Comparison of ENCODE assay signal across 8 cellular contexts in the genomic region with DNA sequence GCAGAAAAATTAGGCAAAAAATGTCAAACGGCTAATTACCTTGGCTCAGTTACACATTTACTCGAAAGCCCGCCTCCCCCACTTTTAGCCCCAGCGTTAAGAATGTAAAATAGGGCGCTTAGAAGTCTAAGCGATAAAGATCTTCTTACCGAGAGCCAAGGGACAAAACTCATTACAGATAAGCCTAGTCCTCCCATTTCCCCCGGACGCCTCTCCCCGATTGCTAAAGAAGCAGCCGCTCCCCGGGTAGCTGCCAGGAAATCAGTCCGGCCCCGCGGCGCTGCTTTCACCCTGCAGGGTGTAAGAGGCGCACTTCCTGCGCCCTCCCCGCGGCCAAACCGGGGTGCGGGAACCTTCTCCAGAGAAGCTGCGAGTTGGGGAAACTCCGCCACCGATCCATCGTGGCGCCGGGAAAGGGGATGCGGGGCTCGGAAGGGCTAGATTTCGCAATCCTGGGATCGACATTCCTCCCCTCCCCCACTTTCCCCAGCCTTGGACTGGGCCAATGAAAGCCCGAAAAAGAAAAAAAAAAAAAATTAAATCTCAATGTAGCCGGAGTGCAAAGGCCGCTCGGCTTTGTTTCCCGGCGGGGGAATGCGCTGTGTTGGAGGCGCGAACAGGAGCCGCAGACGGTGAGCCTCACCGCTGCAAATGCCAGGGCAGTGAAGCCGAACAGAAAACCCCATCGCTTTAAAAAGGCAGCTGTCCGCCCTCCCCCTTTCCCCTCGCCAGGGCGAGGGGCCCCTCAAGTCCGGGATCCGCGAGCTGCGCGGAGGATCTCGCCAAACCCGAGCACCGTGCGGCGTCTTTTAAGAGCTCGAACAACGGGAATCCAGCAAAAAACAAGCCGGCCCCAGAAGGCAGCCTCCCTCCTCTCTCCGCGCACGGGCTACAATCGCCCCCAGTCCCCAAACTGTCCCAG. TPM values are rescaled to one million over a fixed set of nuclear protein-coding genes. Genes with fewer than 3 reads are reported as not detected.
DNase-seq lines count a peak whose midpoint lies in the region; ATAC-seq and TF ChIP-seq lines count a peak whose summit lies in the region.

No MANE protein-coding gene starts in this region.

- no peak overlapping the region for H3K27ac Mint-ChIP-seq in CD4-positive, alpha-beta memory T cell
- H3K27ac Mint-ChIP-seq in stimulated activated effector memory CD8-positive, alpha-beta T cell treated with anti-CD3 and anti-CD28 coated beads, Interleukin-12 subunit alpha, Interleukin-12 subunit beta, amount 100 ng/mL, for 72 hours, result no peak overlapping the region

- peaks cover 0 to 21% (median 3%) of the 10 kb centered on the region in 4 donors for H3K4me1 Mint-ChIP-seq in CD4-positive, alpha-beta memory T cell
- H3K4me1 Mint-ChIP-seq in stimulated activated effector memory CD8-positive, alpha-beta T cell treated with anti-CD3 and anti-CD28 coated beads, Interleukin-12 subunit alpha, Interleukin-12 subunit beta, amount 100 ng/mL, for 72 hours, result no peaks in the 10 kb centered on the region

- peaks cover 15% of the 10 kb centered on the region for H3K27me3 ChIP-seq in CD4-positive, alpha-beta memory T cell (ENCODE audit: insufficient read depth, low read length)
- H3K27me3 ChIP-seq in HUES48 (ENCODE audit: control insufficient read depth, insufficient read depth, low read length), result peaks cover 14% of the 10 kb centered on the region
- H3K27me3 ChIP-seq in layer of hippocampus (ENCODE audit: control insufficient read depth, insufficient read depth, low read length), result peaks cover 3% of the 10 kb centered on the region

- H3K9ac ChIP-seq in HUES48 (ENCODE audit: low read depth, low read length), result peak overlapping the region; percentile 95

- TF ChIP-seq CTCF in choroid plexus epithelial cell (conservative IDR thresholded peaks at IDR 0.05; ENCODE audit: low read depth, low read length), result peak; percentile 20

- H3K9me3 ChIP-seq in CD4-positive, alpha-beta memory T cell (ENCODE audit: control insufficient read depth in 1 of 2, low read length in 2 of 2), result no peaks in the 10 kb centered on the region
- H3K9me3 ChIP-seq in HUES48 (ENCODE audit: control insufficient read depth, insufficient read depth, low read length), result no peaks in the 10 kb centered on the region

- no peaks in the 10 kb centered on the region for H3K36me3 ChIP-seq in CD4-positive, alpha-beta memory T cell (ENCODE audit: insufficient read depth, low read length)
- 0 out of 2 replicates have a peak, but pooled peaks cover 9% of the 10 kb centered on the region for H3K36me3 ChIP-seq in HUES48 (ENCODE audit: control insufficient read depth, insufficient read depth, low read length)

- no peak for DNase-seq in CD4-positive, alpha-beta memory T cell
- peak; percentile 76 for DNase-seq in RKO (ENCODE audit: low spot score)
- DNase-seq in choroid plexus epithelial cell (ENCODE audit: low read depth), result peak; percentile 91
- no peak for DNase-seq in stimulated activated effector memory CD8-positive, alpha-beta T cell treated with anti-CD3 and anti-CD28 coated beads, Interleukin-12 subunit alpha, Interleukin-12 subunit beta, amount 100 ng/mL, for 72 hours (ENCODE audit: low spot score in 2 of 2)
- no peak for DNase-seq in NOMO-1 (lab: John Stamatoyannopoulos, UW; ENCODE audit: unreplicated experiment in 2 of 2)

- peaks cover 4% of the 10 kb centered on the region for H3K4me1 ChIP-seq in CD4-positive, alpha-beta memory T cell (ENCODE audit: insufficient read depth, low read length)
- H3K4me1 ChIP-seq in HUES48 (ENCODE audit: control insufficient read depth, insufficient read depth, low read length), result peaks cover 20% of the 10 kb centered on the region

- POLR2A ChIA-PET in CD4-positive, alpha-beta memory T cell (lab: Charles Lee; ENCODE audit: partially characterized antibody), result no interaction called here

- no peak overlapping the region for H3K27ac ChIP-seq in CD4-positive, alpha-beta memory T cell (ENCODE audit: low read depth, low read length)
- H3K27ac ChIP-seq in HUES48 (ENCODE audit: low read depth, low read length) (peak overlapping the region; percentile 99), layer of hippocampus (ENCODE audit: low read depth, low read length) (peak overlapping the region; percentile 86)

- peak overlapping the region in 6 of 8 donors; percentile 0 to 73 (median 40) for H3K4me3 Mint-ChIP-seq in CD4-positive, alpha-beta memory T cell
- H3K4me3 Mint-ChIP-seq in stimulated activated effector memory CD8-positive, alpha-beta T cell treated with anti-CD3 and anti-CD28 coated beads, Interleukin-12 subunit alpha, Interleukin-12 subunit beta, amount 100 ng/mL, for 72 hours, result peak overlapping the region; percentile 39

- CTCF ChIA-PET in CD4-positive, alpha-beta memory T cell (lab: Charles Lee; ENCODE audit: partially characterized antibody), result no interaction called here

- peaks cover 29 to 48% of the 10 kb centered on the region in 2 donors for H3K27me3 Mint-ChIP-seq in CD4-positive, alpha-beta memory T cell

- H3K9me3 Mint-ChIP-seq in CD4-positive, alpha-beta memory T cell, result peaks cover 0 to 17% (median 4%) of the 10 kb centered on the region in 8 donors
- H3K9me3 Mint-ChIP-seq in stimulated activated effector memory CD8-positive, alpha-beta T cell treated with anti-CD3 and anti-CD28 coated beads, Interleukin-12 subunit alpha, Interleukin-12 subunit beta, amount 100 ng/mL, for 72 hours, result peaks cover 2% of the 10 kb centered on the region

- peak; percentile 6 for ATAC-seq in GM19324 (IDR thresholded peaks at IDR 0.05; ENCODE audit: low FRiP score, unreplicated experiment)
- ATAC-seq in stimulated activated effector memory CD8-positive, alpha-beta T cell treated with anti-CD3 and anti-CD28 coated beads, Interleukin-12 subunit alpha, Interleukin-12 subunit beta, amount 100 ng/mL, for 72 hours, result no peak

- H3K36me3 Mint-ChIP-seq in CD4-positive, alpha-beta memory T cell, result no peaks in the 10 kb centered on the region
- no peaks in the 10 kb centered on the region for H3K36me3 Mint-ChIP-seq in stimulated activated effector memory CD8-positive, alpha-beta T cell treated with anti-CD3 and anti-CD28 coated beads, Interleukin-12 subunit alpha, Interleukin-12 subunit beta, amount 100 ng/mL, for 72 hours

- H3K4me3 ChIP-seq in CD4-positive, alpha-beta memory T cell (ENCODE audit: low read length in 2 of 2), result no peak overlapping the region
- H3K4me3 ChIP-seq in HUES48 (ENCODE audit: low read depth, low read length) (peak overlapping the region; percentile 75), choroid plexus epithelial cell (ENCODE audit: low read depth, low read length) (peak overlapping the region; percentile 84)

- intact Hi-C loops in CD4-positive, alpha-beta memory T cell (cut with micrococcal nuclease), result no loop called here

RNA-seq across cellular contexts. Expression of a gene that starts 0.7 kb away (rescaled TPM):
- total RNA-seq in CD4-positive, alpha-beta memory T cell, result not detected
- not detected for polyA plus RNA-seq in CD4-positive, alpha-beta memory T cell

Comparison
In these comparisons a context has a peak if more than half of its experiments do, and no peak if none do; other contexts are left out.
1. DNase-seq: peak in RKO (single experiment) and choroid plexus epithelial cell (single experiment); none in CD4-positive, alpha-beta memory T cell (0 of 5), stimulated activated effector memory CD8-positive, alpha-beta T cell treated with anti-CD3 and anti-CD28 coated beads, Interleukin-12 subunit alpha, Interleukin-12 subunit beta, amount 100 ng/mL, for 72 hours (0 of 2) and NOMO-1 (0 of 2).
2. H3K4me3 ChIP-seq: peak in HUES48 (single experiment) and choroid plexus epithelial cell (single experiment); none in CD4-positive, alpha-beta memory T cell (0 of 2).